Comparison of ENCODE assay signal across 8 cellular contexts in the genomic region with DNA sequence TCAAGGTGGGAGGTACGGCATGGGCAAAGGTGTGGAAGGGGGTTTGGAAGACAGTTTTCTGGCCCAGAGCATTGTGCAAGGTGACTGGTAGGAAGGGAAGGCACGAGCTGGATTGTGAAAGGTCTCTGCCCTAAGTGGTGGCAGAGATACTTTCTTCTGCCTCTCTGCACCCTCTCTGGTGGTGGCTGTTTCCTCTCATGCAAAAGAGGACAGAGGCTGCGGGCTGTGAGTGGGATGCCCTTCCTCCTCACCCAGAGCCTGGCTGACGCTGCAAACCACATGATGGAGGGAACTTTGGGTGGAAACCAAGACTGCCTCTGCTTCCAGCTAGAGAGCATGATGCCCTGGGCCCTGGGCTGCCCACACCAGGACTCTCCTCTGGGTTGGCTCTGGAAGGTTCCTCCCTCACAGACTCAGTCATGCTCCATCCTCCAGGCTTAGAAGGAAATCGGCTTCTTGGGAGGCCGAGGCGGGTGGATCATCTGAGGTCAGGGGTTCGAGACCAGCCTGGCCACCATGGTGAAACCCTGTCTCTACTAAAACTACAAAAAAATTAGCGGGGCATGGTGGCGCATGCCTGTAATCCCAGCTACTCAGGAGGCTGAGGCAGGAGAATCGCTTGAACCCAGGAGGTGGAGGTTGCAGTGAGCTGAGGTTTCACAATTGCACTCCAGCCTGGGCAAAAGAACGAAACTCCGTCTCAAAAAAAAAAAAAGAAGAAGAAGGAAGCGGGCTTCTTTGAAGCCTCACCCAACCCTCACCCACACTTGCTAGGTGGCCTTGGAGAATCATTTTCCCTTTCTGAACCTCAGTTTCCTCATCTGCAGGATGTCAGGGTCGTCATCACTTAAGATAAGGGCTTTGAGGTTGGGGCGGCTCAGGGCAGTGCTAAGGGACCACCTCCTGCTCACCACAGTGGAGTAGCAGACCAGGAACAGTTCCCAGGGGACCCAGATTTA. TPM values are rescaled to one million over a fixed set of nuclear protein-coding genes. Genes with fewer than 3 reads are reported as not detected.
DNase-seq lines count a peak whose midpoint lies in the region; ATAC-seq and TF ChIP-seq lines count a peak whose summit lies in the region.

No MANE protein-coding gene starts in this region.

- H3K27ac ChIP-seq in lower lobe of right lung (peak overlapping the region; percentile 36), stomach (peak overlapping the region in 3 of 5 donors; percentile 29 to 73 (median 68))

- H3K36me3 ChIP-seq in lower lobe of right lung: no peaks in the 10 kb centered on the region
- no peaks in the 10 kb centered on the region for H3K36me3 ChIP-seq in stomach

- no peaks in the 10 kb centered on the region for H3K27me3 ChIP-seq in lower lobe of right lung (ENCODE audit: low read depth)
- no peaks in the 10 kb centered on the region for H3K27me3 ChIP-seq in stomach

- H3K4me3 ChIP-seq in lower lobe of right lung (no peak overlapping the region), stomach (no peak overlapping the region)

- no peak for TF ChIP-seq EP300 in stomach (IDR thresholded peaks at IDR 0.05)

- WGBS in stomach, 5 donors: 67 to 83% (median 75%) methylated on average over 16 of the region's 16 CpGs

- no peak for TF ChIP-seq POLR2A in stomach (IDR thresholded peaks at IDR 0.05)

- peak; percentile 49 for DNase-seq in activated T-cell treated with anti-CD3 and anti-CD28 coated beads for 1 hour (ENCODE audit: low read depth)
- peak; percentile 86 for DNase-seq in lower lobe of right lung
- peak; percentile 53 for DNase-seq in stomach
- DNase-seq in NCI-H1105 (lab: John Stamatoyannopoulos, UW): no peak
- DNase-seq in iPS-NIHi7 (ENCODE audit: extremely low spot score): no peak
- no peak for DNase-seq in ecto neural progenitor cell (ENCODE audit: low spot score)

- no peaks in the 10 kb centered on the region for H3K27me3 Mint-ChIP-seq in IgD-negative memory B cell

- peak overlapping the region; percentile 7 to 94 (median 46) for H3K27ac Mint-ChIP-seq in IgD-negative memory B cell

- H3K4me1 ChIP-seq in lower lobe of right lung (peaks cover 30% of the 10 kb centered on the region), stomach (peaks cover 0 to 32% (median 0%) of the 10 kb centered on the region in 4 donors)

- H3K4me1 Mint-ChIP-seq in IgD-negative memory B cell: peaks cover 37 to 53% (median 42%) of the 10 kb centered on the region in 3 donors

- H3K9me3 ChIP-seq in lower lobe of right lung: no peaks in the 10 kb centered on the region
- H3K9me3 ChIP-seq in stomach: no peaks in the 10 kb centered on the region

- intact Hi-C loops in lower lobe of right lung (cut with DNase I) (no loop called here), stomach (cut with DNase I; ENCODE audit: low total_unique reads) (no loop called here)

- H3K4me3 Mint-ChIP-seq in IgD-negative memory B cell: peak overlapping the region; percentile 9 to 95 (median 76)

- no peaks in the 10 kb centered on the region for H3K9me3 Mint-ChIP-seq in IgD-negative memory B cell

- peaks cover 11% of the 10 kb centered on the region for H3K36me3 Mint-ChIP-seq in IgD-negative memory B cell

- ATAC-seq in GM19468 (IDR thresholded peaks at IDR 0.05; ENCODE audit: extremely low read depth, unreplicated experiment) (peak; percentile 42), lower lobe of right lung (peak; percentile 81 to 89)

- TF ChIP-seq CTCF in lower lobe of right lung (IDR thresholded peaks at IDR 0.05) (no peak), stomach (IDR thresholded peaks at IDR 0.05) (no peak)

RNA-seq across cellular contexts. Expression of a gene that starts 8.3 kb away (rescaled TPM):
- 37.3 TPM for polyA plus RNA-seq in IgD-negative memory B cell
- 18.4 TPM for total RNA-seq in lower lobe of right lung
- total RNA-seq in stomach: 10 to 100 TPM in 3 of 5 donors, 1 to 10 TPM in 1, under 1 TPM in 1; 0.29 to 75.4 (median 10.1) TPM
- polyA plus RNA-seq in stomach: 1 to 10 TPM; 3.1 to 6.6 (median 4.2) TPM

Comparison
In these comparisons a context has a peak if more than half of its experiments do, and no peak if none do; other contexts are left out.
1. DNase-seq: peak in activated T-cell treated with anti-CD3 and anti-CD28 coated beads for 1 hour (single experiment), lower lobe of right lung (single experiment) and stomach (single experiment); none in NCI-H1105 (single experiment), iPS-NIHi7 (single experiment) and ecto neural progenitor cell (single experiment).